ENCODE assay signal across 27 cellular contexts in genomic region chr11:96282846-96283245, GRCh38.
"Had no signal": no experiment of that assay in that cellular context is flagged by ENCODE, and none has a peak within 500 bp of the region (broad histone marks: within the 10 kb centered on the region; RNA-seq: fewer than 3 reads in every experiment).

No MANE protein-coding gene starts in this region.

- H3K4me3 Mint-ChIP-seq: effector memory CD8-positive, alpha-beta T cell; nephron had no signal

- ATAC-seq: body of pancreas; effector memory CD8-positive, alpha-beta T cell; gastrocnemius medialis; mucosa of descending colon; sciatic nerve; stimulated activated naive CD8-positive, alpha-beta T cell treated with anti-CD3 and anti-CD28 coated beads, Interleukin-15, Interleukin-2, amounts not matched to agents 100 U/mL and 50 U/mL, for 24 hours had no signal

- H3K9me3 Mint-ChIP-seq: effector memory CD8-positive, alpha-beta T cell; nephron had no signal

- DNase-seq: activated CD4-positive, alpha-beta T cell treated with anti-CD3 and anti-CD28 coated beads for 1 hour; activated CD4-positive, alpha-beta T cell treated with anti-CD3 and anti-CD28 coated beads, Interleukin-2, amount 50 U/mL, for 1 hour; activated CD8-positive, alpha-beta memory T cell treated with anti-CD3 and anti-CD28 coated beads for 24 hours; activated gamma-delta T cell; activated naive CD4-positive, alpha-beta T cell treated with anti-CD3 and anti-CD28 coated beads, Interleukin-2, amount 50 U/mL, for 16 hours; adrenal gland; aorta; body of pancreas; cerebellar nuclear complex; effector memory CD8-positive, alpha-beta T cell; erythroblast; gastrocnemius medialis; glutamatergic neuron; left ventricle myocardium inferior; mesendoderm; mucosa of descending colon; stimulated activated CD4-positive, alpha-beta T cell treated with anti-CD3 and anti-CD28 coated beads, Interleukin-12 subunit alpha, Interleukin-12 subunit beta, amount 100 ng/mL, for 4 hours; stimulated activated CD4-positive, alpha-beta T cell treated with anti-CD3 and anti-CD28 coated beads, Interleukin-4, amount 100 ng/mL, for 1 hour; stimulated activated naive CD8-positive, alpha-beta T cell treated with anti-CD3 and anti-CD28 coated beads, Interleukin-15, Interleukin-2, amounts not matched to agents 100 U/mL and 50 U/mL, for 24 hours; T1000; testis; transverse colon had no signal

- FAIRE-seq: islet of Langerhans, urothelium cell line had no signal

- H3K27ac Mint-ChIP-seq: effector memory CD8-positive, alpha-beta T cell; progenitor cell of endocrine pancreas had no signal

- H3K27me3 Mint-ChIP-seq: effector memory CD8-positive, alpha-beta T cell; progenitor cell of endocrine pancreas had no signal
